1 cellular context compared by ENCODE assay signal in the genomic region with DNA sequence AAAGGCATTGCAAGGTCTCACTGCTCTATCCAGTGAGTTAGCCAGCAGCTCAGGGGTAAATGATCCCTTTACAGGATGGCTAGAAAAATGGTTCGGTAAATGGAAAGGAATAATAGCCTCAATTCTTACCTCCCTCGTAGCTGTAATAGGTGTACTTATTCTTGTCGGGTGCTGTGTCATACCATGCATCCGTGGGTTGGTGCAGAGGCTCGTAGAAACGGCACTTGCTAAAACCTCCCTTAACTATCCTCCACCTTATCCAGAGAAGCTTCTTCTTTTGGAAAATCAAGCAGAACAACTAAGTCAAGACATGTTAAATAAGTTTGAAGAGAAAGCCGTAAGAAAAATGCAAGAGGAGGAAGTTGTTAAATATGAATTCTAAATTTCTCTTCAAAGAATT. TPM values are rescaled to one million over a fixed set of nuclear protein-coding genes. Genes with fewer than 3 reads are reported as not detected.
"Had no signal": no experiment of that assay in that cellular context is flagged by ENCODE, and none has a peak within 500 bp of the region (broad histone marks: within the 10 kb centered on the region; RNA-seq: fewer than 3 reads in every experiment).

No MANE protein-coding gene starts in this region.

RNA-seq across cellular contexts. Expression of gene SLC52A3, which starts 31.7 kb away (rescaled TPM):
- total RNA-seq: GM23248 had no signal
